Comparison of ENCODE assay signal across 21 cellular contexts in the genomic region with DNA sequence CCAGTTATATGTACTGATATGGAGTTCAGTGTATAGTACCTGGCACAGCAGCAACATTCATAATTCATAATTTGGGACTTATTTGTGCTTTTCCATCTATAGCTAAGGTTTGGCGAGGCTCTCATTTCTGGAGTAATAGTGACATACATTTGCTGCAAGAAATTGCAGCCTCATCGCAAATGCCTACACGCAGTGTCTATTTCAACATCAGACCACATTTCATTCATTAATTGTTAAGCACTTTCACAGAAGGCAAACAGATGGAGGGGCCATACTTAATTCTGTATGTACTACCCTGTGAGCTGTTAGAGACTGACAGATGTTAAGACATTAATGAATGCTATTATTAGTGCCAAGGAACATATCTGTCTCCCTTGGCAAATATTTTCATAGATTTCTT.
"Had no signal": no experiment of that assay in that cellular context is flagged by ENCODE, and none has a peak within 500 bp of the region (broad histone marks: within the 10 kb centered on the region; RNA-seq: fewer than 3 reads in every experiment).

No MANE protein-coding gene starts in this region.

- H3K9me3 Mint-ChIP-seq: activated CD8-positive, alpha-beta T cell treated with anti-CD3 and anti-CD28 coated beads for 36 hours; activated naive CD8-positive, alpha-beta T cell treated with anti-CD3 and anti-CD28 coated beads, Interleukin-2, amount 50 U/mL, for 24 hours; nephron progenitor cell had no signal

- H3K4me3 Mint-ChIP-seq: activated CD8-positive, alpha-beta T cell treated with anti-CD3 and anti-CD28 coated beads for 36 hours; activated naive CD8-positive, alpha-beta T cell treated with anti-CD3 and anti-CD28 coated beads, Interleukin-2, amount 50 U/mL, for 24 hours; nephron progenitor cell had no signal

- ATAC-seq: activated CD8-positive, alpha-beta T cell treated with anti-CD3 and anti-CD28 coated beads for 36 hours; activated naive CD8-positive, alpha-beta T cell treated with anti-CD3 and anti-CD28 coated beads, Interleukin-2, amount 50 U/mL, for 24 hours; heart right ventricle; left ventricle myocardium superior; psoas muscle had no signal

- H3K27ac ChIP-seq: cardiac muscle cell, esophagus squamous epithelium, heart right ventricle, psoas muscle, sigmoid colon, WERI-Rb-1 had no signal

- DNase-seq: activated CD4-positive, alpha-beta T cell treated with anti-CD3 and anti-CD28 coated beads for 4 hours; activated CD8-positive, alpha-beta memory T cell treated with anti-CD3 and anti-CD28 coated beads, Interleukin-2, amount 50 U/mL, for 48 hours; activated CD8-positive, alpha-beta T cell treated with anti-CD3 and anti-CD28 coated beads for 36 hours; activated naive CD8-positive, alpha-beta T cell treated with anti-CD3 and anti-CD28 coated beads, Interleukin-2, amount 50 U/mL, for 24 hours; esophagus squamous epithelium; heart right ventricle; islet precursor cell; left ventricle myocardium superior; mesendoderm; nephron progenitor cell; psoas muscle; sigmoid colon; stimulated activated CD4-positive, alpha-beta T cell treated with anti-CD3 and anti-CD28 coated beads, Interleukin-12 subunit alpha, Interleukin-12 subunit beta, amount 100 ng/mL, for 4 hours; stimulated activated naive CD4-positive, alpha-beta T cell; substantia nigra; trophoblast cell; WERI-Rb-1 had no signal

- H3K36me3 ChIP-seq: cardiac muscle cell, esophagus squamous epithelium, heart right ventricle, sigmoid colon, WERI-Rb-1 had no signal

- H3K4me3 ChIP-seq: cardiac muscle cell, esophagus squamous epithelium, heart right ventricle, psoas muscle, sigmoid colon had no signal

- H3K9me3 ChIP-seq: esophagus squamous epithelium, heart right ventricle, psoas muscle, sigmoid colon had no signal

- FAIRE-seq: astrocyte, colon, frontal cortex had no signal

- H3K27ac Mint-ChIP-seq: activated CD8-positive, alpha-beta T cell treated with anti-CD3 and anti-CD28 coated beads for 36 hours; activated naive CD8-positive, alpha-beta T cell treated with anti-CD3 and anti-CD28 coated beads, Interleukin-2, amount 50 U/mL, for 24 hours; nephron progenitor cell had no signal

- H3K27me3 ChIP-seq: sigmoid colon had no signal
